Comparison of ENCODE assay signal across 10 cellular contexts in genomic region chr4:129545599-129546278, GRCh38.
A peak's percentile ranks its signal among the peaks of the same experiment; 100 is the strongest.
DNase-seq lines count a peak whose midpoint lies in the region; ATAC-seq, FAIRE-seq and TF ChIP-seq lines count a peak whose summit lies in the region.
"Had no signal": no experiment of that assay in that cellular context is flagged by ENCODE, and none has a peak within 500 bp of the region (broad histone marks: within the 10 kb centered on the region; RNA-seq: fewer than 3 reads in every experiment).

No MANE protein-coding gene starts in this region.

- no peak overlapping the region for H3K4me2 ChIP-seq in K562 (ENCODE audit: insufficient read depth, low read length)
- no peak overlapping the region for H3K4me2 ChIP-seq in GM23248 (ENCODE audit: unreplicated experiment)

- TF ChIP-seq EP300 in K562 (IDR thresholded peaks at IDR 0.05; ENCODE audit: low read length): no peak

- WGBS in K562 (ENCODE audit: insufficient coverage, low coverage, missing lambda C conversion rate): under 1% methylated on average over 5 of the region's 5 CpGs
- WGBS in GM23248 (ENCODE audit: low coverage in 1 of 2, low lambda C conversion rate in 2 of 2, missing lambda C conversion rate in 2 of 2), 2 experiments: 3 to 4% methylated on average over 5 of the region's 5 CpGs

- H3K9ac ChIP-seq in K562 (ENCODE audit: insufficient read depth in 1 of 2, low read depth in 2 of 2, low read length in 2 of 2): no peak overlapping the region
- no peak overlapping the region for H3K9ac ChIP-seq in GM23248

- no peaks in the 10 kb centered on the region for H3K9me1 ChIP-seq in K562 (ENCODE audit: control insufficient read depth, insufficient read depth, low read length)

- H3K36me3 ChIP-seq in K562 (ENCODE audit: control insufficient read depth, insufficient read depth, low read length) (no peaks in the 10 kb centered on the region), right atrium auricular region (no peaks in the 10 kb centered on the region), GM23248 (ENCODE audit: low read depth) (no peaks in the 10 kb centered on the region)

- in situ Hi-C loops in K562 (cut with MboI): no loop called here
- in situ Hi-C loops in GM23248 (cut with MboI): no loop called here

- no TSS peak for BruUV-seq in K562 (replicated peaks; lab: Mats Ljungman, UMichigan)

- no peaks in the 10 kb centered on the region for H3K9me3 ChIP-seq in K562 (replicated peaks; ENCODE audit: control insufficient read depth, insufficient read depth, low read depth, low read length)
- no peaks in the 10 kb centered on the region for H3K9me3 ChIP-seq in right atrium auricular region
- H3K9me3 ChIP-seq in GM23248 (ENCODE audit: low read depth): no peaks in the 10 kb centered on the region

- ATAC-seq in K562: no peak
- no peak for ATAC-seq in GM21723 (IDR thresholded peaks at IDR 0.05; ENCODE audit: unreplicated experiment)
- ATAC-seq: T-helper 17 cell had no signal

- no peak overlapping the region for H3K27ac ChIP-seq in K562 (ENCODE audit: extremely low read depth, low read depth, low read length)
- H3K27ac ChIP-seq in right atrium auricular region: peak overlapping the region in 1 of 2 donors; percentile 17
- H3K27ac ChIP-seq in GM23248: no peak overlapping the region

- H3K4me1 ChIP-seq in K562 (replicated peaks in 1 of 2; ENCODE audit: control insufficient read depth in 2 of 2, insufficient read depth in 2 of 2, low read length in 2 of 2) (no peaks in the 10 kb centered on the region), right atrium auricular region (peaks cover 0 to 10% of the 10 kb centered on the region in 2 donors), GM23248 (ENCODE audit: insufficient read depth) (no peaks in the 10 kb centered on the region)

- no peaks in the 10 kb centered on the region for H3K79me2 ChIP-seq in K562 (ENCODE audit: control insufficient read depth, insufficient read depth, low read length)
- no peaks in the 10 kb centered on the region for H3K79me2 ChIP-seq in GM23248 (ENCODE audit: insufficient read depth)

- DNase-seq in LNCaP clone FGC (ENCODE audit: low read depth): peak; percentile 2
- no peak for DNase-seq in K562 (ENCODE audit: extremely low read depth in 1 of 4, low spot score in 3 of 4)
- DNase-seq in right atrium auricular region (ENCODE audit: low spot score): peak; percentile 91
- DNase-seq in renal cortical epithelial cell (ENCODE audit: low read depth): peak; percentile 30
- DNase-seq in stimulated activated CD4-positive, alpha-beta T cell treated with anti-CD3 and anti-CD28 coated beads, Interleukin-4, amount 100 ng/mL, for 1 hour: no peak
- DNase-seq in GM23248: no peak
- no peak for DNase-seq in NCI-H146 treated with DMSO at 0.1 percent for 48 hours (lab: John Stamatoyannopoulos, UW; ENCODE audit: unreplicated experiment)
- DNase-seq: activated CD8-positive, alpha-beta memory T cell treated with anti-CD3 and anti-CD28 coated beads, Interleukin-2, amount 50 U/mL, for 48 hours; T-helper 17 cell had no signal

- no peaks in the 10 kb centered on the region for H3K27me3 ChIP-seq in K562 (ENCODE audit: control insufficient read depth in 2 of 2, insufficient read depth in 2 of 2, low read length in 2 of 2)
- no peaks in the 10 kb centered on the region for H3K27me3 ChIP-seq in right atrium auricular region
- H3K27me3 ChIP-seq in GM23248 (replicated peaks; ENCODE audit: insufficient read depth): no peaks in the 10 kb centered on the region

- CTCF ChIA-PET in K562 (lab: Yijun Ruan, JAX; ENCODE audit: low intra/inter-chr PET ratio): no interaction called here

- H3K4me3 ChIP-seq in LNCaP clone FGC (ENCODE audit: low read depth, low read length) (no peak overlapping the region), K562 (no peak overlapping the region), right atrium auricular region (no peak overlapping the region), GM23248 (no peak overlapping the region)

- no peak for TF ChIP-seq POLR2A in K562 (conservative IDR thresholded peaks at IDR 0.05)

- no peaks in the 10 kb centered on the region for H3F3A ChIP-seq in GM23248 (ENCODE audit: insufficient read depth)

- intact Hi-C loops in K562 (cut with micrococcal nuclease): no loop called here

- TF ChIP-seq CTCF in LNCaP clone FGC (IDR thresholded peaks at IDR 0.05; ENCODE audit: control insufficient read depth, extremely low read depth, insufficient read depth) (no peak), K562 (IDR thresholded peaks at IDR 0.05 in 2 of 3, conservative IDR thresholded peaks at IDR 0.05 in 1 of 3; ENCODE audit: insufficient read depth in 2 of 3, low read depth in 1 of 3, low read length in 3 of 3) (no peak), right atrium auricular region (IDR thresholded peaks at IDR 0.05) (no peak)

- TF ChIP-seq RAD21 in K562 (CRISPR knock-in tag; conservative IDR thresholded peaks at IDR 0.05 in 1 of 2, IDR thresholded peaks at IDR 0.05 in 1 of 2): no peak

- no peaks in the 10 kb centered on the region for H3K9me2 ChIP-seq in GM23248 (ENCODE audit: insufficient read depth)

- H2AFZ ChIP-seq in K562 (ENCODE audit: low read depth, low read length) (no peak overlapping the region), GM23248 (no peak overlapping the region)

- H4K20me1 ChIP-seq in K562 (replicated peaks; ENCODE audit: control insufficient read depth, insufficient read depth, low read length) (no peaks in the 10 kb centered on the region), GM23248 (ENCODE audit: insufficient read depth) (no peaks in the 10 kb centered on the region)

- POLR2A ChIA-PET in K562 (lab: Yijun Ruan, JAX): no interaction called here

- no peak for FAIRE-seq in K562 (lab: Jason Lieb, UNC)

TF ChIP-seq in K562, 482 proteins besides CTCF, POLR2A, EP300 and RAD21:
- TF ChIP-seq CREB1 (IDR thresholded peaks at IDR 0.05): no peak
- TF ChIP-seq CREB1 (CRISPR knock-in tag; IDR thresholded peaks at IDR 0.05): no peak
- no peak for TF ChIP-seq ZNF124 (CRISPR knock-in tag; IDR thresholded peaks at IDR 0.05)
- TF ChIP-seq ZNF316 (IDR thresholded peaks at IDR 0.05): peak; percentile 8; the same call in 1 of the 2 replicates

Comparison
In these comparisons a context has a peak if more than half of its experiments do, and no peak if none do; other contexts are left out.
1. DNase-seq: peak in LNCaP clone FGC (single experiment), right atrium auricular region (single experiment) and renal cortical epithelial cell (single experiment); none in K562 (0 of 4), stimulated activated CD4-positive, alpha-beta T cell treated with anti-CD3 and anti-CD28 coated beads, Interleukin-4, amount 100 ng/mL, for 1 hour (single experiment), GM23248 (single experiment) and NCI-H146 treated with DMSO at 0.1 percent for 48 hours (single experiment).